In the genomic region with DNA sequence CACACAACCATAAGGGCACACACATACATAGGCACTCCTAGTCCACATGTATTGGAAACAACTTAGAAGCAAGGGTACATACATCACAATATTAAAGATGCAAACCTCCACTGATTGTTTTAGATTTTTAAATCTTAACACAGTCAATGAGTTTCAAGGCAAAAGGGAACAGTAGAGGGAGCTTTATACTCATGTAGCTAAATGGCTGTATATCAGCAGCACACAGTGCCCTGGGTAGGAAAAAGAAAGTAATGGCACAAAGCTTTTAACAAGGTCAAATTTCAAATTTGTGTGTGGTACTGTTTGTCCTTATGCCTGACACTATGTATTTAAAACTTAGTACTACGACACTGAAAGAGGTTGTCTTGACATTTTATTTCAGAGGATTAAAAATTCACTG, we compare ENCODE assay signal across 8 cellular contexts.
DNase-seq lines count a peak whose midpoint lies in the region; ATAC-seq, FAIRE-seq and TF ChIP-seq lines count a peak whose summit lies in the region.

No MANE protein-coding gene starts in this region.

- H3K36me3 Mint-ChIP-seq in nephron progenitor cell (ENCODE audit: low read depth): peaks cover 62% of the 10 kb centered on the region

- peaks cover 2% of the 10 kb centered on the region for H3K4me1 Mint-ChIP-seq in nephron progenitor cell

- no peak for TF ChIP-seq POLR2A in ovary (IDR thresholded peaks at IDR 0.05)

- no peak for ATAC-seq in HG03025 (IDR thresholded peaks at IDR 0.05; ENCODE audit: low FRiP score, unreplicated experiment)

- H3K27me3 ChIP-seq in ovary: no peaks in the 10 kb centered on the region

- peak; percentile 67 for TF ChIP-seq CTCF in D721Med (IDR thresholded peaks at IDR 0.05; ENCODE audit: insufficient read depth, missing control alignments)
- TF ChIP-seq CTCF in fibroblast of mammary gland (conservative IDR thresholded peaks at IDR 0.05; ENCODE audit: control insufficient read depth, insufficient read depth, low read depth, low read length): peak; percentile 64
- TF ChIP-seq CTCF in ovary (IDR thresholded peaks at IDR 0.05): peak; percentile 12 to 54 (median 34)
- no peak for TF ChIP-seq CTCF in nephron progenitor cell (IDR thresholded peaks at IDR 0.05)

- H3K27ac ChIP-seq in ovary: no peak overlapping the region

- no peak overlapping the region for H3K4me3 Mint-ChIP-seq in nephron progenitor cell

- in situ Hi-C loops in SK-MEL-5 (cut with HindIII; ENCODE audit: low pct_unique_long_range_greater_than_20kb, low sequenced_read_pairs): no loop called here

- DNase-seq in D721Med (ENCODE audit: insufficient read length, low spot score) (no peak), HTR-8/SVneo (ENCODE audit: insufficient read length, low spot score) (peak; percentile 51), SK-MEL-5 (ENCODE audit: low read depth, low spot score) (peak; percentile 64), fibroblast of mammary gland (ENCODE audit: low read depth) (peak; percentile 63), ovary (no peak), nephron progenitor cell (no peak), ureter (ENCODE audit: low spot score) (no peak)

- intact Hi-C loops in ovary (cut with DNase I): loop anchor here in 2 of 4 donors (5.0 to 10.0 kb wide), 3 partner anchors 219 to 587 kb away; a partner anchor contains a TSS

- no peaks in the 10 kb centered on the region for H3K9me3 ChIP-seq in ovary

- no peaks in the 10 kb centered on the region for H3K36me3 ChIP-seq in ovary

- H3K4me3 ChIP-seq in fibroblast of mammary gland (ENCODE audit: control insufficient read depth, low read depth, low read length) (no peak overlapping the region), ovary (no peak overlapping the region)

- FAIRE-seq in D721Med (lab: Jason Lieb, UNC): peak; percentile 25
- FAIRE-seq in HTR-8/SVneo (lab: Jason Lieb, UNC): no peak

- 10 to 12% (median 10%) methylated on average over 1 of the region's 1 CpG for WGBS in ovary, 3 donors

- peaks cover 2% of the 10 kb centered on the region for H3K4me1 ChIP-seq in ovary (ENCODE audit: insufficient read depth)

- H3K27ac Mint-ChIP-seq in nephron progenitor cell: no peak overlapping the region

- TF ChIP-seq EP300 in ovary (IDR thresholded peaks at IDR 0.05): no peak

- no peaks in the 10 kb centered on the region for H3K9me3 Mint-ChIP-seq in nephron progenitor cell

- H3K27me3 Mint-ChIP-seq in nephron progenitor cell (ENCODE audit: low read depth, poor library complexity): no peaks in the 10 kb centered on the region

Comparison
In these comparisons a context has a peak if more than half of its experiments do, and no peak if none do; other contexts are left out.
1. DNase-seq: peak in HTR-8/SVneo (single experiment), SK-MEL-5 (single experiment) and fibroblast of mammary gland (single experiment); none in D721Med (single experiment), ovary (0 of 5), nephron progenitor cell (single experiment) and ureter (single experiment).